1 cellular context compared by ENCODE assay signal in the genomic region with DNA sequence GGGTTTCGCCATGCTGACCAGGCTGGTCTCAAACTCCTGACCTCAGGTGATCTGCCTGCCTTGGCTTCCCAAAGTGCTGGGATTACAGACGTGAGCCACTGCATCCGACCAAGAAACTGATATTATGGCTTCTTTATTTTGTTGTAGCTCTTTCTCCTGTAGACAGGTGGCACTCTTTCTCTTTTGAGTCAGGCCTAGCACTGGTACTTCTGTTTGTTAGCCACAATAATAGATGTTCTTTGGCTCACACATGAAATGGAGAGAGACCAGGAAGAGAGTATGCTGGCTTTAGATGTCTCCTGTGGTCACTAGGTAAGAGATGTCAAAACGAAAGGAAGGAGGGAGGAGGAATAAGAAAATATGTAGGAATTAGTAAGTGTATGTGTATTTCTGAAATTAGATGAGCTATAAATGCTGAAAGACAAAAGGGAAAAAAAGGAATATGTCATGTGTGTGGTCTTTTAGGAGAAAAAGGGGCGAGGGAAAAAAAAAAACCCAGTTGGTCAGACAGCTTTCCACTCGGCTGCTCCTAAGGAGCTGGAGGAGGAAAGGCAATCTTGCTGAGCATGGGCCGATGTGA.
TF ChIP-seq lines count a peak whose summit lies in the region.

No MANE protein-coding gene starts in this region.

TF ChIP-seq in H1, 55 proteins besides CTCF, POLR2A, EP300 and RAD21:
- TF ChIP-seq, protein P1, sequence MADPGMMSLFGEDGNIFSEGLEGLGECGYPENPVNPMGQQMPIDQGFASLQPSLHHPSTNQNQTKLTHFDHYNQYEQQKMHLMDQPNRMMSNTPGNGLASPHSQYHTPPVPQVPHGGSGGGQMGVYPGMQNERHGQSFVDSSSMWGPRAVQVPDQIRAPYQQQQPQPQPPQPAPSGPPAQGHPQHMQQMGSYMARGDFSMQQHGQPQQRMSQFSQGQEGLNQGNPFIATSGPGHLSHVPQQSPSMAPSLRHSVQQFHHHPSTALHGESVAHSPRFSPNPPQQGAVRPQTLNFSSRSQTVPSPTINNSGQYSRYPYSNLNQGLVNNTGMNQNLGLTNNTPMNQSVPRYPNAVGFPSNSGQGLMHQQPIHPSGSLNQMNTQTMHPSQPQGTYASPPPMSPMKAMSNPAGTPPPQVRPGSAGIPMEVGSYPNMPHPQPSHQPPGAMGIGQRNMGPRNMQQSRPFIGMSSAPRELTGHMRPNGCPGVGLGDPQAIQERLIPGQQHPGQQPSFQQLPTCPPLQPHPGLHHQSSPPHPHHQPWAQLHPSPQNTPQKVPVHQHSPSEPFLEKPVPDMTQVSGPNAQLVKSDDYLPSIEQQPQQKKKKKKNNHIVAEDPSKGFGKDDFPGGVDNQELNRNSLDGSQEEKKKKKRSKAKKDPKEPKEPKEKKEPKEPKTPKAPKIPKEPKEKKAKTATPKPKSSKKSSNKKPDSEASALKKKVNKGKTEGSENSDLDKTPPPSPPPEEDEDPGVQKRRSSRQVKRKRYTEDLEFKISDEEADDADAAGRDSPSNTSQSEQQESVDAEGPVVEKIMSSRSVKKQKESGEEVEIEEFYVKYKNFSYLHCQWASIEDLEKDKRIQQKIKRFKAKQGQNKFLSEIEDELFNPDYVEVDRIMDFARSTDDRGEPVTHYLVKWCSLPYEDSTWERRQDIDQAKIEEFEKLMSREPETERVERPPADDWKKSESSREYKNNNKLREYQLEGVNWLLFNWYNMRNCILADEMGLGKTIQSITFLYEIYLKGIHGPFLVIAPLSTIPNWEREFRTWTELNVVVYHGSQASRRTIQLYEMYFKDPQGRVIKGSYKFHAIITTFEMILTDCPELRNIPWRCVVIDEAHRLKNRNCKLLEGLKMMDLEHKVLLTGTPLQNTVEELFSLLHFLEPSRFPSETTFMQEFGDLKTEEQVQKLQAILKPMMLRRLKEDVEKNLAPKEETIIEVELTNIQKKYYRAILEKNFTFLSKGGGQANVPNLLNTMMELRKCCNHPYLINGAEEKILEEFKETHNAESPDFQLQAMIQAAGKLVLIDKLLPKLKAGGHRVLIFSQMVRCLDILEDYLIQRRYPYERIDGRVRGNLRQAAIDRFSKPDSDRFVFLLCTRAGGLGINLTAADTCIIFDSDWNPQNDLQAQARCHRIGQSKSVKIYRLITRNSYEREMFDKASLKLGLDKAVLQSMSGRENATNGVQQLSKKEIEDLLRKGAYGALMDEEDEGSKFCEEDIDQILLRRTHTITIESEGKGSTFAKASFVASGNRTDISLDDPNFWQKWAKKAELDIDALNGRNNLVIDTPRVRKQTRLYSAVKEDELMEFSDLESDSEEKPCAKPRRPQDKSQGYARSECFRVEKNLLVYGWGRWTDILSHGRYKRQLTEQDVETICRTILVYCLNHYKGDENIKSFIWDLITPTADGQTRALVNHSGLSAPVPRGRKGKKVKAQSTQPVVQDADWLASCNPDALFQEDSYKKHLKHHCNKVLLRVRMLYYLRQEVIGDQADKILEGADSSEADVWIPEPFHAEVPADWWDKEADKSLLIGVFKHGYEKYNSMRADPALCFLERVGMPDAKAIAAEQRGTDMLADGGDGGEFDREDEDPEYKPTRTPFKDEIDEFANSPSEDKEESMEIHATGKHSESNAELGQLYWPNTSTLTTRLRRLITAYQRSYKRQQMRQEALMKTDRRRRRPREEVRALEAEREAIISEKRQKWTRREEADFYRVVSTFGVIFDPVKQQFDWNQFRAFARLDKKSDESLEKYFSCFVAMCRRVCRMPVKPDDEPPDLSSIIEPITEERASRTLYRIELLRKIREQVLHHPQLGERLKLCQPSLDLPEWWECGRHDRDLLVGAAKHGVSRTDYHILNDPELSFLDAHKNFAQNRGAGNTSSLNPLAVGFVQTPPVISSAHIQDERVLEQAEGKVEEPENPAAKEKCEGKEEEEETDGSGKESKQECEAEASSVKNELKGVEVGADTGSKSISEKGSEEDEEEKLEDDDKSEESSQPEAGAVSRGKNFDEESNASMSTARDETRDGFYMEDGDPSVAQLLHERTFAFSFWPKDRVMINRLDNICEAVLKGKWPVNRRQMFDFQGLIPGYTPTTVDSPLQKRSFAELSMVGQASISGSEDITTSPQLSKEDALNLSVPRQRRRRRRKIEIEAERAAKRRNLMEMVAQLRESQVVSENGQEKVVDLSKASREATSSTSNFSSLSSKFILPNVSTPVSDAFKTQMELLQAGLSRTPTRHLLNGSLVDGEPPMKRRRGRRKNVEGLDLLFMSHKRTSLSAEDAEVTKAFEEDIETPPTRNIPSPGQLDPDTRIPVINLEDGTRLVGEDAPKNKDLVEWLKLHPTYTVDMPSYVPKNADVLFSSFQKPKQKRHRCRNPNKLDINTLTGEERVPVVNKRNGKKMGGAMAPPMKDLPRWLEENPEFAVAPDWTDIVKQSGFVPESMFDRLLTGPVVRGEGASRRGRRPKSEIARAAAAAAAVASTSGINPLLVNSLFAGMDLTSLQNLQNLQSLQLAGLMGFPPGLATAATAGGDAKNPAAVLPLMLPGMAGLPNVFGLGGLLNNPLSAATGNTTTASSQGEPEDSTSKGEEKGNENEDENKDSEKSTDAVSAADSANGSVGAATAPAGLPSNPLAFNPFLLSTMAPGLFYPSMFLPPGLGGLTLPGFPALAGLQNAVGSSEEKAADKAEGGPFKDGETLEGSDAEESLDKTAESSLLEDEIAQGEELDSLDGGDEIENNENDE (IDR thresholded peaks at IDR 0.05; ENCODE audit: insufficient replicate concordance, low read length) = no peak
- TF ChIP-seq SP4 (IDR thresholded peaks at IDR 0.05; ENCODE audit: low read length) (0 out of 2 replicates have a peak, but pooled peaks have one; percentile 40), KDM5A (IDR thresholded peaks at IDR 0.05; ENCODE audit: low read length) (no peak), SUZ12 (IDR thresholded peaks at IDR 0.05; ENCODE audit: low read length) (no peak), SIN3A (conservative IDR thresholded peaks at IDR 0.05 in 1 of 2, IDR thresholded peaks at IDR 0.05 in 1 of 2; ENCODE audit: low read depth in 1 of 2, low read length in 2 of 2) (no peak), HDAC6 (IDR thresholded peaks at IDR 0.05; ENCODE audit: low read depth, low read length) (no peak), NRF1 (IDR thresholded peaks at IDR 0.05; ENCODE audit: low read depth, low read length) (no peak), EGR1 (IDR thresholded peaks at IDR 0.05; ENCODE audit: borderline replicate concordance, low read depth, low read length) (no peak), GABPA (IDR thresholded peaks at IDR 0.05; ENCODE audit: borderline replicate concordance, insufficient read depth, low read length) (no peak)
